In genomic region chr11:28713850-28714249, GRCh38 we compare ENCODE assay signal across 16 cellular contexts.
"Had no signal": no experiment of that assay in that cellular context is flagged by ENCODE, and none has a peak within 500 bp of the region (broad histone marks: within the 10 kb centered on the region; RNA-seq: fewer than 3 reads in every experiment).

No MANE protein-coding gene starts in this region.

- H3K4me3 Mint-ChIP-seq: activated CD4-positive, alpha-beta T cell treated with anti-CD3 and anti-CD28 coated beads, Interleukin-2, amount 10 ng/mL, durations not matched to agents 7 days and 5 days; natural killer cell treated with Interleukin-12 subunit alpha and Interleukin-12 subunit beta and Interleukin-15 and Interleukin-18, amount 100 ng/mL, for 72 hours; stimulated activated memory B cell treated with anti-CD40 and anti-IgM and Interleukin-4, amounts not matched to agents 10 μg/mL and 1 μg/mL and 100 μg/mL, for 72 hours had no signal

- DNase-seq: activated CD4-positive, alpha-beta T cell treated with anti-CD3 and anti-CD28 coated beads, Interleukin-2, amount 10 ng/mL, durations not matched to agents 7 days and 5 days; activated CD4-positive, CD25-positive, alpha-beta regulatory T cell; activated naive CD4-positive, alpha-beta T cell treated with Interleukin-2 at 50 U/mL for 16 hours; aorta; cortex of kidney; effector CD8-positive, alpha-beta T cell; foreskin keratinocyte; glutamatergic neuron; left ventricle myocardium superior; mesenchymal stem cell; stimulated activated CD4-positive, alpha-beta T cell treated with anti-CD3 and anti-CD28 coated beads, Interleukin-2, amount 100 ng/mL, for 48 hours; thyroid gland had no signal

- H3K9me3 ChIP-seq: thyroid gland had no signal

- H3K27me3 Mint-ChIP-seq: activated CD4-positive, alpha-beta T cell treated with anti-CD3 and anti-CD28 coated beads, Interleukin-2, amount 10 ng/mL, durations not matched to agents 7 days and 5 days; natural killer cell treated with Interleukin-12 subunit alpha and Interleukin-12 subunit beta and Interleukin-15 and Interleukin-18, amount 100 ng/mL, for 72 hours; stimulated activated memory B cell treated with anti-CD40 and anti-IgM and Interleukin-4, amounts not matched to agents 10 μg/mL and 1 μg/mL and 100 μg/mL, for 72 hours had no signal

- H3K36me3 Mint-ChIP-seq: natural killer cell treated with Interleukin-12 subunit alpha and Interleukin-12 subunit beta and Interleukin-15 and Interleukin-18, amount 100 ng/mL, for 72 hours; stimulated activated memory B cell treated with anti-CD40 and anti-IgM and Interleukin-4, amounts not matched to agents 10 μg/mL and 1 μg/mL and 100 μg/mL, for 72 hours had no signal

- H3K9me3 Mint-ChIP-seq: activated CD4-positive, alpha-beta T cell treated with anti-CD3 and anti-CD28 coated beads, Interleukin-2, amount 10 ng/mL, durations not matched to agents 7 days and 5 days; stimulated activated memory B cell treated with anti-CD40 and anti-IgM and Interleukin-4, amounts not matched to agents 10 μg/mL and 1 μg/mL and 100 μg/mL, for 72 hours had no signal

- H3K27ac ChIP-seq: foreskin keratinocyte, thyroid gland had no signal

- H3K4me1 ChIP-seq: foreskin keratinocyte, thyroid gland had no signal

- H3K27me3 ChIP-seq: foreskin keratinocyte, thyroid gland had no signal

- H3K27ac Mint-ChIP-seq: activated CD4-positive, alpha-beta T cell treated with anti-CD3 and anti-CD28 coated beads, Interleukin-2, amount 10 ng/mL, durations not matched to agents 7 days and 5 days; natural killer cell treated with Interleukin-12 subunit alpha and Interleukin-12 subunit beta and Interleukin-15 and Interleukin-18, amount 100 ng/mL, for 72 hours; stimulated activated memory B cell treated with anti-CD40 and anti-IgM and Interleukin-4, amounts not matched to agents 10 μg/mL and 1 μg/mL and 100 μg/mL, for 72 hours had no signal

- ATAC-seq: foreskin keratinocyte; left ventricle myocardium superior; natural killer cell treated with Interleukin-12 subunit alpha and Interleukin-12 subunit beta and Interleukin-15 and Interleukin-18, amount 100 ng/mL, for 72 hours; stimulated activated memory B cell treated with anti-CD40 and anti-IgM and Interleukin-4, amounts not matched to agents 10 μg/mL and 1 μg/mL and 100 μg/mL, for 72 hours had no signal

- FAIRE-seq: TTC549, urothelium cell line had no signal

- H3K36me3 ChIP-seq: thyroid gland had no signal

- H3K4me3 ChIP-seq: thyroid gland had no signal

- H3K4me1 Mint-ChIP-seq: activated CD4-positive, alpha-beta T cell treated with anti-CD3 and anti-CD28 coated beads, Interleukin-2, amount 10 ng/mL, durations not matched to agents 7 days and 5 days; stimulated activated memory B cell treated with anti-CD40 and anti-IgM and Interleukin-4, amounts not matched to agents 10 μg/mL and 1 μg/mL and 100 μg/mL, for 72 hours had no signal
